20 cellular contexts compared by ENCODE assay signal in the genomic region with DNA sequence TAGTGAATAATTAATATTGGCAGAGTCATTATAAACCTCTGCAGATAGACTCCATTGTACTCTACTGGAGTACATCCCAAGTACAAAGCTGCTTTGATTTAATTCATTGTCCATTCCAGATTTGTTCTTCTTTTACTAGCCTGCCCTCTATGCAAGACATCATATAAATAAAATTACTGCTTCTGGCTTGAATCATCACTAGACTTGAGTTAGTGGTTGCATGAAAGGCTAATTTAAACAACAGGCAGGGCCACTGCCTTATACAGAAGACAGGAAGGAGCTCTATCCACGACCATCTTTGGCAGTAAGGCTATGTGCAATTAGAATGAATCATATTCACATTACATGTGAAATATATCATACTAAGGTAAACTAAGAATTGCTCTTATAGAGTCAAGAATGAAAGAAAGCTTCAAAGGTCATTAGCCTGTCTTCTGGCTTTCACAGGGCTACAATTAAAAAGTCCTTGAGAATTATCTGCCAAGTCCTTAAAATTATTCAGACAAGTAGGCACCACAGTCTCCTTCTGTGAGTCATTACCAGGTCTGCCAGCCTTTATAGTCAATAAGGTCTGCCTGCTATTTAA.
A peak's percentile ranks its signal among the peaks of the same experiment; 100 is the strongest.
DNase-seq lines count a peak whose midpoint lies in the region; ATAC-seq and TF ChIP-seq lines count a peak whose summit lies in the region.
"Had no signal": no experiment of that assay in that cellular context is flagged by ENCODE, and none has a peak within 500 bp of the region (broad histone marks: within the 10 kb centered on the region; RNA-seq: fewer than 3 reads in every experiment).

No MANE protein-coding gene starts in this region.

- peak; percentile 2 for DNase-seq in EL
- peak; percentile 15 for DNase-seq in NCI-H2029 treated with DMSO at 0.1 percent for 48 hours (lab: John Stamatoyannopoulos, UW)
- DNase-seq in astrocyte of the spinal cord (ENCODE audit: low read depth, low spot score) = peak; percentile 7
- DNase-seq in T-cell = no peak
- DNase-seq in activated CD8-positive, alpha-beta memory T cell treated with anti-CD3 and anti-CD28 coated beads for 24 hours = no peak
- DNase-seq: activated effector memory CD4-positive, alpha-beta T cell treated with anti-CD3 and anti-CD28 coated beads, Interleukin-2, amount 50 U/mL, for 16 hours; amygdala; Calu3; GOT3; KG1; kidney glomerular epithelial cell; NCI-H1092; NCI-H345; SHP77 treated with DMSO at 0.1 percent for 48 hours; stimulated activated CD4-positive, alpha-beta T cell treated with anti-CD3 and anti-CD28 coated beads, Interleukin-4, amount 100 ng/mL, for 24 hours had no signal

- H3K27me3 ChIP-seq in neural cell (ENCODE audit: insufficient read depth, low read depth, low read length) = no peaks in the 10 kb centered on the region
- H3K27me3 ChIP-seq: suprapubic skin had no signal

- H3K9me3 Mint-ChIP-seq in T-cell = peaks cover 0 to 21% (median 11%) of the 10 kb centered on the region in 3 donors

- POLR2A ChIA-PET in T-cell (lab: Charles Lee) = no interaction called here

- H4K20me1 ChIP-seq in neural cell (ENCODE audit: insufficient read depth) = no peaks in the 10 kb centered on the region

- no peaks in the 10 kb centered on the region for H3K4me1 Mint-ChIP-seq in T-cell

- H3K36me3 ChIP-seq in neural cell (ENCODE audit: insufficient read depth, low read length) = no peaks in the 10 kb centered on the region
- H3K36me3 ChIP-seq: suprapubic skin had no signal

- TF ChIP-seq RAD21 in neural cell (conservative IDR thresholded peaks at IDR 0.05) = no peak

- peak overlapping the region; percentile 0 for H3K4me2 ChIP-seq in neural cell (ENCODE audit: low read length)

- no peaks in the 10 kb centered on the region for H3K9me2 ChIP-seq in neural cell (ENCODE audit: insufficient read depth, low read length)

- H3K36me3 Mint-ChIP-seq in T-cell = no peaks in the 10 kb centered on the region

- H3K4me3 ChIP-seq in astrocyte of the spinal cord (ENCODE audit: low read depth, low read length) (no peak overlapping the region), neural cell (ENCODE audit: low read length) (no peak overlapping the region)
- H3K4me3 ChIP-seq: skin epidermis, suprapubic skin had no signal

- H2AFZ ChIP-seq in neural cell (ENCODE audit: low read depth, low read length) = no peak overlapping the region

- TF ChIP-seq CTCF in astrocyte of the spinal cord (IDR thresholded peaks at IDR 0.05; ENCODE audit: low read depth, low read length) (no peak), neural cell (IDR thresholded peaks at IDR 0.05; ENCODE audit: poor library complexity, severe bottlenecking) (no peak)

- CTCF ChIA-PET in T-cell (lab: Charles Lee) = no interaction called here

- no peak overlapping the region for H3K4me3 Mint-ChIP-seq in T-cell

- H3K27ac Mint-ChIP-seq in T-cell = no peak overlapping the region

- no peaks in the 10 kb centered on the region for H3K79me2 ChIP-seq in neural cell (replicated peaks; ENCODE audit: insufficient read depth, low read length)

- TF ChIP-seq EP300 in neural cell (conservative IDR thresholded peaks at IDR 0.05; ENCODE audit: poor library complexity, severe bottlenecking) = no peak

- ATAC-seq in GM21737 (IDR thresholded peaks at IDR 0.05; ENCODE audit: unreplicated experiment) (no peak), T-cell (replicated peaks in 1 of 4) (no peak), HG03521 (IDR thresholded peaks at IDR 0.05; ENCODE audit: unreplicated experiment) (no peak)

- no peaks in the 10 kb centered on the region for H3K9me3 ChIP-seq in neural cell (ENCODE audit: low read length)
- H3K9me3 ChIP-seq: suprapubic skin had no signal

- H3K27me3 Mint-ChIP-seq in T-cell = no peaks in the 10 kb centered on the region

- peak overlapping the region; percentile 82 for H3K27ac ChIP-seq in neural cell (ENCODE audit: low read length)
- H3K27ac ChIP-seq: skin epidermis, suprapubic skin had no signal

- in situ Hi-C loops in astrocyte of the spinal cord (cut with HindIII; ENCODE audit: low sequenced_read_pairs) = no loop called here

- no peaks in the 10 kb centered on the region for H3F3A ChIP-seq in neural cell (ENCODE audit: insufficient read depth, low read length, poor library complexity, severe bottlenecking)

- peak overlapping the region; percentile 2 for H3K9ac ChIP-seq in neural cell (ENCODE audit: low read length)

TF ChIP-seq in neural cell, 6 proteins besides CTCF, POLR2A, EP300 and RAD21:
- TF ChIP-seq MXI1 (conservative IDR thresholded peaks at IDR 0.05; ENCODE audit: poor library complexity, severe bottlenecking) (no peak), POLR2AphosphoS5 (IDR thresholded peaks at IDR 0.05) (no peak), SMC3 (conservative IDR thresholded peaks at IDR 0.05; ENCODE audit: poor library complexity) (no peak)

Comparison
In these comparisons a context has a peak if more than half of its experiments do, and no peak if none do; other contexts are left out.
1. DNase-seq: peak in EL (single experiment), NCI-H2029 treated with DMSO at 0.1 percent for 48 hours (single experiment) and astrocyte of the spinal cord (single experiment); none in T-cell (0 of 34) and activated CD8-positive, alpha-beta memory T cell treated with anti-CD3 and anti-CD28 coated beads for 24 hours (single experiment).